23 cellular contexts compared by ENCODE assay signal in genomic region chr1:100892554-100892953, GRCh38. TPM values are rescaled to one million over a fixed set of nuclear protein-coding genes. Genes with fewer than 3 reads are reported as not detected.
DNase-seq lines count a peak whose midpoint lies in the region; ATAC-seq and TF ChIP-seq lines count a peak whose summit lies in the region.
"Had no signal": no experiment of that assay in that cellular context is flagged by ENCODE, and none has a peak within 500 bp of the region (broad histone marks: within the 10 kb centered on the region; RNA-seq: fewer than 3 reads in every experiment).

No MANE protein-coding gene starts in this region.

- no peak for TF ChIP-seq CTCF in OCI-LY7 (conservative IDR thresholded peaks at IDR 0.05; ENCODE audit: low read length)
- no peak for TF ChIP-seq CTCF in fibroblast of lung (conservative IDR thresholded peaks at IDR 0.05 in 1 of 2, IDR thresholded peaks at IDR 0.05 in 1 of 2; ENCODE audit: low read depth in 1 of 2, low read length in 2 of 2)
- TF ChIP-seq CTCF in smooth muscle cell (IDR thresholded peaks at IDR 0.05; ENCODE audit: borderline replicate concordance, insufficient read depth, poor library complexity, severe bottlenecking) = no peak
- no peak for TF ChIP-seq CTCF in left lung (IDR thresholded peaks at IDR 0.05)

- no peaks in the 10 kb centered on the region for H3K27me3 Mint-ChIP-seq in activated naive CD8-positive, alpha-beta T cell
- no peaks in the 10 kb centered on the region for H3K27me3 Mint-ChIP-seq in activated naive CD8-positive, alpha-beta T cell treated with anti-CD3 and anti-CD28 coated beads for 36 hours
- no peaks in the 10 kb centered on the region for H3K27me3 Mint-ChIP-seq in activated CD8-positive, alpha-beta memory T cell treated with anti-CD3 and anti-CD28 coated beads, Interleukin-2, amount 10 ng/mL, durations not matched to agents 7 days and 5 days
- H3K27me3 Mint-ChIP-seq: IgD-negative memory B cell had no signal

- CTCF ChIA-PET in OCI-LY7 (lab: Charles Lee; ENCODE audit: unreplicated experiment) = no interaction called here
- CTCF ChIA-PET in activated CD8-positive, alpha-beta memory T cell treated with anti-CD3 and anti-CD28 coated beads, Interleukin-2, amount 10 ng/mL, durations not matched to agents 7 days and 5 days (lab: Charles Lee) = interaction anchor here (1.7 kb wide), 1 partner anchor 16 kb away, joined by 5 read pairs; no protein-coding TSS in a partner anchor

- H3K4me2 ChIP-seq in OCI-LY7 (ENCODE audit: low read length) (peak overlapping the region; percentile 94), fibroblast of lung (ENCODE audit: extremely low read depth, insufficient read depth, low read length) (peak overlapping the region; percentile 52), smooth muscle cell (peak overlapping the region; percentile 91)

- intact Hi-C loops in OCI-LY7 (cut with micrococcal nuclease; ENCODE audit: unreplicated experiment) (loop anchor here (10.0 kb wide), 4 partner anchors 542 to 858 kb away; partner anchors contain the start of genes RTCA, SASS6 and TRMT13), left lung (cut with DNase I) (no loop called here)

- 99% methylated on average over 3 of the region's 3 CpGs for WGBS in smooth muscle cell (ENCODE audit: low lambda C conversion rate)

- ATAC-seq in left lung (no peak), GM18873 (IDR thresholded peaks at IDR 0.05; ENCODE audit: low FRiP score, unreplicated experiment) (no peak)
- ATAC-seq in activated CD8-positive, alpha-beta memory T cell treated with anti-CD3 and anti-CD28 coated beads, Interleukin-2, amount 10 ng/mL, durations not matched to agents 7 days and 5 days = no peak

- peaks cover 8% of the 10 kb centered on the region for H3K9me3 Mint-ChIP-seq in activated naive CD8-positive, alpha-beta T cell (ENCODE audit: low read depth)
- H3K9me3 Mint-ChIP-seq in activated naive CD8-positive, alpha-beta T cell treated with anti-CD3 and anti-CD28 coated beads for 36 hours = peaks cover 20% of the 10 kb centered on the region
- peaks cover 15% of the 10 kb centered on the region for H3K9me3 Mint-ChIP-seq in activated CD8-positive, alpha-beta memory T cell treated with anti-CD3 and anti-CD28 coated beads, Interleukin-2, amount 10 ng/mL, durations not matched to agents 7 days and 5 days (ENCODE audit: low read depth)

- H3K4me1 Mint-ChIP-seq in activated naive CD8-positive, alpha-beta T cell (ENCODE audit: low read depth) = peaks cover 31% of the 10 kb centered on the region
- H3K4me1 Mint-ChIP-seq in activated naive CD8-positive, alpha-beta T cell treated with anti-CD3 and anti-CD28 coated beads for 36 hours = peaks cover 35% of the 10 kb centered on the region
- H3K4me1 Mint-ChIP-seq in activated CD8-positive, alpha-beta memory T cell treated with anti-CD3 and anti-CD28 coated beads, Interleukin-2, amount 10 ng/mL, durations not matched to agents 7 days and 5 days = peaks cover 27% of the 10 kb centered on the region

- POLR2A ChIA-PET in OCI-LY7 (lab: Charles Lee) = no interaction called here

- H3K9me3 ChIP-seq in OCI-LY7 (ENCODE audit: low read length) (peaks cover 31% of the 10 kb centered on the region; the same call in 1 of the 2 replicates), fibroblast of lung (ENCODE audit: control insufficient read depth, insufficient read depth, low read depth, low read length) (no peaks in the 10 kb centered on the region), smooth muscle cell (replicated peaks; ENCODE audit: low read depth) (peaks cover 10% of the 10 kb centered on the region), left lung (peaks cover 0 to 18% of the 10 kb centered on the region in 2 donors)
- H3K9me3 ChIP-seq: Caco-2 had no signal

- no peak overlapping the region for H3K9ac ChIP-seq in fibroblast of lung (ENCODE audit: insufficient read depth, low read length)
- H3K9ac ChIP-seq in smooth muscle cell (ENCODE audit: low read depth) = no peak overlapping the region

- no peak overlapping the region for H3K27ac ChIP-seq in OCI-LY7 (ENCODE audit: low read depth, low read length, poor library complexity, severe bottlenecking)
- H3K27ac ChIP-seq in fibroblast of lung (ENCODE audit: insufficient read depth, low read length) = no peak overlapping the region
- H3K27ac ChIP-seq in smooth muscle cell (ENCODE audit: low read depth) = no peak overlapping the region
- no peak overlapping the region for H3K27ac ChIP-seq in left lung
- H3K27ac ChIP-seq: coronary artery had no signal

- no TSS peak for BruUV-seq in OCI-LY7 (replicated peaks; lab: Mats Ljungman, UMichigan)

- peaks cover 14% of the 10 kb centered on the region for H3K36me3 Mint-ChIP-seq in activated naive CD8-positive, alpha-beta T cell
- H3K36me3 Mint-ChIP-seq in activated naive CD8-positive, alpha-beta T cell treated with anti-CD3 and anti-CD28 coated beads for 36 hours = peaks cover 59% of the 10 kb centered on the region
- H3K36me3 Mint-ChIP-seq in activated CD8-positive, alpha-beta memory T cell treated with anti-CD3 and anti-CD28 coated beads, Interleukin-2, amount 10 ng/mL, durations not matched to agents 7 days and 5 days = peaks cover 29% of the 10 kb centered on the region

- peaks cover 31% of the 10 kb centered on the region; the same call in 1 of the 2 replicates for H3K79me2 ChIP-seq in OCI-LY7 (ENCODE audit: insufficient read depth, low read depth, low read length)
- peaks cover 27% of the 10 kb centered on the region for H3K79me2 ChIP-seq in fibroblast of lung (ENCODE audit: control insufficient read depth, insufficient read depth, low read length)
- H3K79me2 ChIP-seq in smooth muscle cell (ENCODE audit: low read depth) = peaks cover 59% of the 10 kb centered on the region

- no peak overlapping the region for H3K27ac Mint-ChIP-seq in activated naive CD8-positive, alpha-beta T cell
- no peak overlapping the region for H3K27ac Mint-ChIP-seq in activated naive CD8-positive, alpha-beta T cell treated with anti-CD3 and anti-CD28 coated beads for 36 hours
- no peak overlapping the region for H3K27ac Mint-ChIP-seq in activated CD8-positive, alpha-beta memory T cell treated with anti-CD3 and anti-CD28 coated beads, Interleukin-2, amount 10 ng/mL, durations not matched to agents 7 days and 5 days

- H3K36me3 ChIP-seq in OCI-LY7 (ENCODE audit: insufficient read depth, low read length) (peaks cover 26% of the 10 kb centered on the region), fibroblast of lung (ENCODE audit: control insufficient read depth, insufficient read depth, low read length) (no peaks in the 10 kb centered on the region), smooth muscle cell (ENCODE audit: low read depth) (no peaks in the 10 kb centered on the region), left lung (no peaks in the 10 kb centered on the region)

- H3K4me3 ChIP-seq in OCI-LY7 (ENCODE audit: low read depth, low read length, poor library complexity, severe bottlenecking) = no peak overlapping the region
- H3K4me3 ChIP-seq in fibroblast of lung (replicated peaks in 1 of 4; ENCODE audit: control extremely low read depth in 1 of 4, insufficient read depth in 1 of 4, low read depth in 3 of 4, low read length in 4 of 4) = no peak overlapping the region
- no peak overlapping the region for H3K4me3 ChIP-seq in smooth muscle cell
- no peak overlapping the region for H3K4me3 ChIP-seq in left lung
- H3K4me3 ChIP-seq: coronary artery had no signal

- H3F3A ChIP-seq in smooth muscle cell (ENCODE audit: low read depth) = no peaks in the 10 kb centered on the region

- H3K9me2 ChIP-seq in OCI-LY7 (ENCODE audit: insufficient read depth, low read length) = no peaks in the 10 kb centered on the region

- peak overlapping the region; percentile 99 for H3K4me3 Mint-ChIP-seq in activated naive CD8-positive, alpha-beta T cell
- no peak overlapping the region for H3K4me3 Mint-ChIP-seq in activated naive CD8-positive, alpha-beta T cell treated with anti-CD3 and anti-CD28 coated beads for 36 hours
- H3K4me3 Mint-ChIP-seq in activated CD8-positive, alpha-beta memory T cell treated with anti-CD3 and anti-CD28 coated beads, Interleukin-2, amount 10 ng/mL, durations not matched to agents 7 days and 5 days = no peak overlapping the region

- no peaks in the 10 kb centered on the region for H3K27me3 ChIP-seq in fibroblast of lung (ENCODE audit: control insufficient read depth, insufficient read depth, low read length)
- H3K27me3 ChIP-seq in smooth muscle cell (ENCODE audit: low read depth) = no peaks in the 10 kb centered on the region
- no peaks in the 10 kb centered on the region for H3K27me3 ChIP-seq in left lung

- H3K4me1 ChIP-seq in OCI-LY7 (ENCODE audit: insufficient read depth, low read length, poor library complexity, severe bottlenecking) (peaks cover 22% of the 10 kb centered on the region), fibroblast of lung (ENCODE audit: control insufficient read depth, extremely low read depth, insufficient read depth, low read length) (peaks cover 5% of the 10 kb centered on the region), smooth muscle cell (ENCODE audit: low read depth) (peaks cover 12% of the 10 kb centered on the region), left lung (peaks cover 8 to 18% of the 10 kb centered on the region in 2 donors)
- H3K4me1 ChIP-seq: Caco-2 had no signal

- no peak overlapping the region for H2AFZ ChIP-seq in OCI-LY7 (ENCODE audit: low read length)
- H2AFZ ChIP-seq in fibroblast of lung (ENCODE audit: low read length) = no peak overlapping the region
- no peak overlapping the region for H2AFZ ChIP-seq in smooth muscle cell (ENCODE audit: low read depth)

- H4K20me1 ChIP-seq in OCI-LY7 (ENCODE audit: insufficient read depth, low read length) (peaks cover 8% of the 10 kb centered on the region; the same call in 1 of the 2 replicates), fibroblast of lung (ENCODE audit: control insufficient read depth, extremely low read depth, insufficient read depth, low read length) (no peaks in the 10 kb centered on the region), smooth muscle cell (ENCODE audit: low read depth) (peaks cover 4% of the 10 kb centered on the region)

- DNase-seq in activated naive CD8-positive, alpha-beta T cell treated with anti-CD3 and anti-CD28 coated beads for 36 hours = no peak
- DNase-seq in OCI-LY7 (ENCODE audit: low spot score) (no peak), fibroblast of lung (ENCODE audit: low read depth in 2 of 2) (no peak), smooth muscle cell (lab: John Stamatoyannopoulos, UW; ENCODE audit: unreplicated experiment) (no peak), left lung (no peak)
- no peak for DNase-seq in activated CD8-positive, alpha-beta memory T cell treated with anti-CD3 and anti-CD28 coated beads, Interleukin-2, amount 10 ng/mL, durations not matched to agents 7 days and 5 days
- DNase-seq: activated CD4-positive, alpha-beta T cell treated with anti-CD3 and anti-CD28 coated beads, Interleukin-2, amount 50 U/mL, for 4 hours; activated gamma-delta T cell treated with Interleukin-2 at 50 U/mL for 16 hours; amniotic stem cell; C1 segment of cervical spinal cord; Caco-2; DMS79 treated with DMSO at 0.1 percent for 48 hours; islet precursor cell; NCI-H1417; NCI-H2081 treated with DMSO at 0.1 percent for 48 hours; NCI-H82; SHP77; SW 1271; T1000 had no signal

RNA-seq across cellular contexts. Expression of gene EXTL2, which starts 2.1 kb away (rescaled TPM):
- 10 to 100 TPM in 1 of 2 experiments, 1 to 10 TPM in 1; 10.0 to 10.8 TPM for total RNA-seq in activated naive CD8-positive, alpha-beta T cell treated with anti-CD3 and anti-CD28 coated beads for 36 hours
- 3.2 and 7.0 TPM in 2 replicates for total RNA-seq in OCI-LY7 (2014; rRNA removed; shearing (Covaris generic))
- 8.7 and 9.8 TPM in 2 replicates for total RNA-seq in OCI-LY7 (2022)
- total RNA-seq in fibroblast of lung = 18.5 and 22.1 TPM in 2 replicates
- polyA plus RNA-seq in fibroblast of lung = 25.2 and 43.7 TPM in 2 replicates
- 14.9 and 21.1 TPM in 2 replicates for polyA plus RNA-seq in fibroblast of lung (2012)
- polyA minus RNA-seq in fibroblast of lung (ENCODE audit: low replicate concordance) = 2.3 and 3.8 TPM in 2 replicates
- total RNA-seq in smooth muscle cell = 54.3 and 62.8 TPM in 2 replicates
- polyA plus RNA-seq in smooth muscle cell = 39.0 and 51.9 TPM in 2 replicates
- 10 to 100 TPM; 13.5 to 16.6 TPM for total RNA-seq in left lung
- 10 to 100 TPM in 1 of 2 experiments, 1 to 10 TPM in 1; 2.6 to 11.5 TPM for total RNA-seq in activated CD8-positive, alpha-beta memory T cell treated with anti-CD3 and anti-CD28 coated beads, Interleukin-2, amount 10 ng/mL, durations not matched to agents 7 days and 5 days

RNA-seq across cellular contexts. Expression of gene SLC30A7, which starts 3.3 kb away (rescaled TPM):
- total RNA-seq in activated naive CD8-positive, alpha-beta T cell treated with anti-CD3 and anti-CD28 coated beads for 36 hours = 10 to 100 TPM; 38.9 to 40.9 TPM
- 5.5 and 8.6 TPM in 2 replicates for total RNA-seq in OCI-LY7 (2014; rRNA removed; shearing (Covaris generic))
- 13.8 and 15.3 TPM in 2 replicates for total RNA-seq in OCI-LY7 (2022)
- 23.1 and 26.7 TPM in 2 replicates for total RNA-seq in fibroblast of lung
- polyA plus RNA-seq in fibroblast of lung = 24.7 and 37.4 TPM in 2 replicates
- polyA plus RNA-seq in fibroblast of lung (2012) = 8.9 and 14.9 TPM in 2 replicates
- polyA minus RNA-seq in fibroblast of lung (ENCODE audit: low replicate concordance) = 20.5 and 33.1 TPM in 2 replicates
- total RNA-seq in smooth muscle cell = 59.0 and 76.3 TPM in 2 replicates
- 21.4 and 22.0 TPM in 2 replicates for polyA plus RNA-seq in smooth muscle cell
- total RNA-seq in left lung = 10 to 100 TPM; 44.4 to 46.7 TPM
- 10 to 100 TPM; 29.1 to 33.3 TPM for total RNA-seq in activated CD8-positive, alpha-beta memory T cell treated with anti-CD3 and anti-CD28 coated beads, Interleukin-2, amount 10 ng/mL, durations not matched to agents 7 days and 5 days
